ENCODE assay signal across 34 cellular contexts in the genomic region with DNA sequence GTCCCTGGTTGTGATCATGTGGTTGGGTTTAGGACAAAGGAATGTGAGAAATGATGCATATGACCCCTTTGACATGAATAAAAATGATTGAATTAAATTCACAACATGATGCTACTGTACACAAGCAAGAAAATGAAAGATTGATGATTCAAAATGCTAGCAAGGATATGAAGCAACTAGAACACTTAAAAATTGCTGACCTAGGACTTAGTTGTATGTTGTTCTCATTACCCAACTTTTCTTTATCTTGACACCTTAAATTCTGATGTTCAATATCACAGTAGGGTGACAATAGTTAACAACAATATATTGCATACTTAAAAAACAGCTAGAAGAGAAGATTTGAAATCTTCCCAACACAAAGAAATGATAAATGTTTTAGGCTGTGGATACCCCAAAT. TPM values are rescaled to one million over a fixed set of nuclear protein-coding genes. Genes with fewer than 3 reads are reported as not detected.
"Had no signal": no experiment of that assay in that cellular context is flagged by ENCODE, and none has a peak within 500 bp of the region (broad histone marks: within the 10 kb centered on the region; RNA-seq: fewer than 3 reads in every experiment).

No MANE protein-coding gene starts in this region.

- H3K4me1 ChIP-seq: colonic mucosa, esophagus squamous epithelium, gastrocnemius medialis, heart right ventricle, left lung, lower lobe of right lung had no signal

- H3K9me3 ChIP-seq: colonic mucosa, esophagus squamous epithelium, gastrocnemius medialis, heart right ventricle, left lung, lower lobe of right lung, mucosa of descending colon had no signal

- H3K27me3 ChIP-seq: colonic mucosa, esophagus squamous epithelium, gastrocnemius medialis, left lung had no signal

- ATAC-seq: effector memory CD8-positive, alpha-beta T cell; esophagus mucosa; gastrocnemius medialis; heart right ventricle; left cardiac atrium; left lung; left ventricle myocardium superior; lower lobe of right lung; mucosa of descending colon had no signal

- H3K36me3 ChIP-seq: colonic mucosa, esophagus squamous epithelium, gastrocnemius medialis, heart right ventricle, left lung, lower lobe of right lung had no signal

- FAIRE-seq: endometrium, islet of Langerhans, keratinocyte had no signal

- DNase-seq: colonic mucosa; cortex of kidney; effector CD8-positive, alpha-beta T cell; effector memory CD8-positive, alpha-beta T cell; endodermal cell; erythroblast; esophagus squamous epithelium; foreskin fibroblast; foreskin melanocyte; gastrocnemius medialis; glutamatergic neuron; head of caudate nucleus; heart right ventricle; hippocampal formation; left cardiac atrium; left lung; left ventricle myocardium superior; lower lobe of right lung; mesenchymal stem cell; mucosa of descending colon; naive B cell had no signal

- H3K27ac ChIP-seq: colonic mucosa, epithelial cell of prostate, esophagus squamous epithelium, gastrocnemius medialis, heart right ventricle, left lung, lower lobe of right lung had no signal

- H3K4me3 ChIP-seq: colonic mucosa, esophagus squamous epithelium, gastrocnemius medialis, heart right ventricle, left lung, lower lobe of right lung, mucosa of descending colon had no signal

RNA-seq across cellular contexts. Expression of gene OR52A5, which starts 20.6 kb away (rescaled TPM):
- total RNA-seq: colonic mucosa, dermis microvascular lymphatic vessel endothelial cell, esophagus mucosa, esophagus squamous epithelium, gastrocnemius medialis, glomerular endothelial cell, heart right ventricle, kidney epithelial cell, left cardiac atrium, left lung, left ventricle myocardium superior, lower leg skin, lower lobe of right lung, lung microvascular endothelial cell, mesenteric fat pad, mesothelial cell of epicardium, mucosa of descending colon, myocyte had no signal
- polyA plus RNA-seq: heart right ventricle, keratinocyte had no signal

RNA-seq across cellular contexts. Expression of gene OR52A1, which starts 37.0 kb away (rescaled TPM):
- total RNA-seq: colonic mucosa, dermis microvascular lymphatic vessel endothelial cell, esophagus mucosa, esophagus squamous epithelium, gastrocnemius medialis, glomerular endothelial cell, heart right ventricle, kidney epithelial cell, left cardiac atrium, left lung, left ventricle myocardium superior, lower leg skin, lower lobe of right lung, lung microvascular endothelial cell, mesenteric fat pad, mucosa of descending colon, myocyte had no signal
- polyA plus RNA-seq: heart right ventricle, keratinocyte had no signal

RNA-seq across cellular contexts. Expression of gene OR52E1, which starts 48.2 kb away (rescaled TPM):
- total RNA-seq: colonic mucosa, dermis microvascular lymphatic vessel endothelial cell, endodermal cell, esophagus mucosa, esophagus squamous epithelium, gastrocnemius medialis, glomerular endothelial cell, heart right ventricle, kidney epithelial cell, left cardiac atrium, left lung, left ventricle myocardium superior, lower leg skin, lower lobe of right lung, lung microvascular endothelial cell, mesenteric fat pad, mesothelial cell of epicardium, mucosa of descending colon, myocyte had no signal
- polyA plus RNA-seq: heart right ventricle, keratinocyte had no signal

RNA-seq across cellular contexts. Expression of gene OR52E2, which starts 58.2 kb away (rescaled TPM):
- total RNA-seq: colonic mucosa, dermis microvascular lymphatic vessel endothelial cell, endodermal cell, esophagus mucosa, esophagus squamous epithelium, gastrocnemius medialis, glomerular endothelial cell, heart right ventricle, kidney epithelial cell, left cardiac atrium, left lung, left ventricle myocardium superior, lower lobe of right lung, lung microvascular endothelial cell, mesenteric fat pad, mesothelial cell of epicardium, mucosa of descending colon, myocyte had no signal
- polyA plus RNA-seq: heart right ventricle, keratinocyte had no signal
